18 cellular contexts compared by ENCODE assay signal in genomic region chr15:83378921-83379561, GRCh38.
A peak's percentile ranks its signal among the peaks of the same experiment; 100 is the strongest.
DNase-seq lines count a peak whose midpoint lies in the region; ATAC-seq, FAIRE-seq and TF ChIP-seq lines count a peak whose summit lies in the region.
"Had no signal": no experiment of that assay in that cellular context is flagged by ENCODE, and none has a peak within 500 bp of the region (broad histone marks: within the 10 kb centered on the region; RNA-seq: fewer than 3 reads in every experiment).

No MANE protein-coding gene starts in this region.

- DNase-seq in activated CD8-positive, alpha-beta T cell treated with anti-CD3 and anti-CD28 coated beads, Interleukin-2, amount 10 ng/mL, durations not matched to agents 7 days and 5 days = no peak
- no peak for DNase-seq in activated CD8-positive, alpha-beta T cell treated with anti-CD3 and anti-CD28 coated beads for 36 hours
- DNase-seq in mammary epithelial cell = peak; percentile 83
- DNase-seq in keratinocyte (ENCODE audit: low read depth, low spot score) = peak; percentile 92
- peak in 1 of 2 donors; percentile 77 for DNase-seq in upper lobe of left lung
- DNase-seq in omental fat pad (ENCODE audit: low spot score) = no peak
- DNase-seq in activated CD4-positive, alpha-beta T cell treated with anti-CD3 and anti-CD28 coated beads, Interleukin-2, amount 10 ng/mL, durations not matched to agents 24 days and 14 days = no peak
- DNase-seq: activated CD4-positive, alpha-beta memory T cell treated with anti-CD3 and anti-CD28 coated beads, Interleukin-2, amount 10 ng/mL, durations not matched to agents 7 days and 5 days; activated effector memory CD4-positive, alpha-beta T cell treated with anti-CD3 and anti-CD28 coated beads, Interleukin-2, amount 50 U/mL, for 16 hours; CD4-positive, alpha-beta memory T cell; heart left ventricle; NCI-H2107; NCI-H82; stimulated activated CD4-positive, alpha-beta T cell treated with anti-CD3 and anti-CD28 coated beads, Interleukin-4, amount 100 ng/mL, for 4 hours had no signal

- TF ChIP-seq POLR2A in upper lobe of left lung (IDR thresholded peaks at IDR 0.05) = no peak

- H3K9me3 ChIP-seq in mammary epithelial cell (replicated peaks; ENCODE audit: insufficient read depth, low read length) = no peaks in the 10 kb centered on the region
- no peaks in the 10 kb centered on the region for H3K9me3 ChIP-seq in keratinocyte (ENCODE audit: control insufficient read depth, low read depth, low read length)
- no peaks in the 10 kb centered on the region for H3K9me3 ChIP-seq in upper lobe of left lung
- H3K9me3 ChIP-seq: heart left ventricle had no signal

- peaks cover 4% of the 10 kb centered on the region for H3K9me1 ChIP-seq in keratinocyte (ENCODE audit: control insufficient read depth, extremely low read depth, insufficient read depth, low read length)

- no peak overlapping the region for H3K27ac Mint-ChIP-seq in activated CD8-positive, alpha-beta T cell treated with anti-CD3 and anti-CD28 coated beads, Interleukin-2, amount 10 ng/mL, durations not matched to agents 7 days and 5 days
- H3K27ac Mint-ChIP-seq in activated CD8-positive, alpha-beta T cell treated with anti-CD3 and anti-CD28 coated beads for 36 hours = no peak overlapping the region
- H3K27ac Mint-ChIP-seq in activated CD4-positive, alpha-beta T cell treated with anti-CD3 and anti-CD28 coated beads, Interleukin-2, amount 10 ng/mL, durations not matched to agents 24 days and 14 days = no peak overlapping the region
- H3K27ac Mint-ChIP-seq: activated CD4-positive, alpha-beta memory T cell treated with anti-CD3 and anti-CD28 coated beads, Interleukin-2, amount 10 ng/mL, durations not matched to agents 7 days and 5 days; CD4-positive, alpha-beta memory T cell; natural killer cell treated with Interleukin-12 subunit alpha and Interleukin-12 subunit beta and Interleukin-15 and Interleukin-18, amount 100 ng/mL, for 72 hours had no signal

- peak overlapping the region; percentile 97 for H3K27ac ChIP-seq in mammary epithelial cell (ENCODE audit: insufficient read depth, low read depth, low read length)
- peak overlapping the region; percentile 99 for H3K27ac ChIP-seq in keratinocyte (ENCODE audit: control insufficient read depth, insufficient read depth, low read length)
- H3K27ac ChIP-seq in upper lobe of left lung = no peak overlapping the region
- H3K27ac ChIP-seq: heart left ventricle had no signal

- H2AFZ ChIP-seq in mammary epithelial cell (ENCODE audit: low read depth, low read length) (peak overlapping the region; percentile 63), keratinocyte (ENCODE audit: control insufficient read depth, low read length) (peak overlapping the region; percentile 20)

- H3K4me3 ChIP-seq in mammary epithelial cell (replicated peaks in 1 of 3; ENCODE audit: insufficient read depth in 1 of 3, low read depth in 2 of 3, low read length in 3 of 3) (peak overlapping the region in 2 of 3 experiments; percentile 34 to 39), keratinocyte (ENCODE audit: control insufficient read depth in 2 of 3, extremely low read depth in 1 of 3, insufficient read depth in 2 of 3, low read depth in 1 of 3, low read length in 3 of 3) (peak overlapping the region; percentile 13 to 67 (median 62)), upper lobe of left lung (no peak overlapping the region)
- H3K4me3 ChIP-seq: heart left ventricle had no signal

- POLR2A ChIA-PET in activated CD8-positive, alpha-beta T cell treated with anti-CD3 and anti-CD28 coated beads, Interleukin-2, amount 10 ng/mL, durations not matched to agents 7 days and 5 days (lab: Charles Lee) = no interaction called here
- POLR2A ChIA-PET in activated CD8-positive, alpha-beta T cell treated with anti-CD3 and anti-CD28 coated beads for 36 hours (lab: Charles Lee) = no interaction called here

- no peaks in the 10 kb centered on the region for H3K36me3 Mint-ChIP-seq in activated CD8-positive, alpha-beta T cell treated with anti-CD3 and anti-CD28 coated beads, Interleukin-2, amount 10 ng/mL, durations not matched to agents 7 days and 5 days (ENCODE audit: low read depth)
- H3K36me3 Mint-ChIP-seq in activated CD8-positive, alpha-beta T cell treated with anti-CD3 and anti-CD28 coated beads for 36 hours (ENCODE audit: low read depth) = no peaks in the 10 kb centered on the region
- H3K36me3 Mint-ChIP-seq in activated CD4-positive, alpha-beta T cell treated with anti-CD3 and anti-CD28 coated beads, Interleukin-2, amount 10 ng/mL, durations not matched to agents 24 days and 14 days (ENCODE audit: low read depth) = no peaks in the 10 kb centered on the region
- H3K36me3 Mint-ChIP-seq: CD4-positive, alpha-beta memory T cell; natural killer cell treated with Interleukin-12 subunit alpha and Interleukin-12 subunit beta and Interleukin-15 and Interleukin-18, amount 100 ng/mL, for 72 hours had no signal

- TSS peak; percentile 56 for BruUV-seq in mammary epithelial cell (replicated peaks; lab: Mats Ljungman, UMichigan)

- TF ChIP-seq CTCF in activated CD8-positive, alpha-beta T cell treated with anti-CD3 and anti-CD28 coated beads for 36 hours (IDR thresholded peaks at IDR 0.05) = no peak
- peak in 1 of 2 donors; percentile 3 for TF ChIP-seq CTCF in mammary epithelial cell (conservative IDR thresholded peaks at IDR 0.05 in 1 of 2, IDR thresholded peaks at IDR 0.05 in 1 of 2; ENCODE audit: extremely low read depth in 1 of 2, insufficient read depth in 1 of 2, low read depth in 1 of 2, low read length in 2 of 2)
- no peak for TF ChIP-seq CTCF in keratinocyte (optimal IDR thresholded peaks at IDR 0.05 in 1 of 3, IDR thresholded peaks at IDR 0.05 in 1 of 3, conservative IDR thresholded peaks at IDR 0.05 in 1 of 3; ENCODE audit: extremely low read depth in 1 of 3, insufficient read depth in 2 of 3, low read length in 3 of 3)
- no peak for TF ChIP-seq CTCF in upper lobe of left lung (IDR thresholded peaks at IDR 0.05)
- no peak for TF ChIP-seq CTCF in omental fat pad (IDR thresholded peaks at IDR 0.05)

- H3K9me3 Mint-ChIP-seq in activated CD8-positive, alpha-beta T cell treated with anti-CD3 and anti-CD28 coated beads, Interleukin-2, amount 10 ng/mL, durations not matched to agents 7 days and 5 days (ENCODE audit: insufficient read depth) = no peaks in the 10 kb centered on the region
- no peaks in the 10 kb centered on the region for H3K9me3 Mint-ChIP-seq in activated CD8-positive, alpha-beta T cell treated with anti-CD3 and anti-CD28 coated beads for 36 hours
- no peaks in the 10 kb centered on the region for H3K9me3 Mint-ChIP-seq in activated CD4-positive, alpha-beta T cell treated with anti-CD3 and anti-CD28 coated beads, Interleukin-2, amount 10 ng/mL, durations not matched to agents 24 days and 14 days
- H3K9me3 Mint-ChIP-seq: activated CD4-positive, alpha-beta memory T cell treated with anti-CD3 and anti-CD28 coated beads, Interleukin-2, amount 10 ng/mL, durations not matched to agents 7 days and 5 days; natural killer cell treated with Interleukin-12 subunit alpha and Interleukin-12 subunit beta and Interleukin-15 and Interleukin-18, amount 100 ng/mL, for 72 hours had no signal

- H4K20me1 ChIP-seq in mammary epithelial cell (ENCODE audit: insufficient read depth, low read length) (no peaks in the 10 kb centered on the region), keratinocyte (ENCODE audit: control insufficient read depth, extremely low read depth, insufficient read depth, low read length) (no peaks in the 10 kb centered on the region)

- CTCF ChIA-PET in activated CD8-positive, alpha-beta T cell treated with anti-CD3 and anti-CD28 coated beads, Interleukin-2, amount 10 ng/mL, durations not matched to agents 7 days and 5 days (lab: Charles Lee) = interaction anchor here (4.3 kb wide), 1 partner anchor 131 kb away, joined by 41 read pairs; no protein-coding TSS in a partner anchor
- CTCF ChIA-PET in activated CD8-positive, alpha-beta T cell treated with anti-CD3 and anti-CD28 coated beads for 36 hours (lab: Charles Lee) = no interaction called here
- CTCF ChIA-PET in mammary epithelial cell (lab: Charles Lee; ENCODE audit: low non-redundant PET) = no interaction called here

- H3K4me1 ChIP-seq in mammary epithelial cell (ENCODE audit: insufficient read depth, low read length) (peaks cover 45% of the 10 kb centered on the region), keratinocyte (ENCODE audit: control insufficient read depth, extremely low read depth, insufficient read depth, low read length) (peaks cover 41% of the 10 kb centered on the region), upper lobe of left lung (peaks cover 0 to 11% (median 6%) of the 10 kb centered on the region in 4 donors)

- H3K9ac ChIP-seq in mammary epithelial cell (ENCODE audit: insufficient read depth, low read length) (peak overlapping the region; percentile 82), keratinocyte (ENCODE audit: control insufficient read depth, extremely low read depth, insufficient read depth, low read length) (peak overlapping the region; percentile 93)

- intact Hi-C loops in activated CD8-positive, alpha-beta T cell treated with anti-CD3 and anti-CD28 coated beads for 36 hours (cut with micrococcal nuclease) = no loop called here
- intact Hi-C loops in mammary epithelial cell (cut with micrococcal nuclease) = loop anchor here (1.0 kb wide), 2 partner anchors 14 to 57 kb away; no protein-coding TSS in a partner anchor
- intact Hi-C loops in activated CD4-positive, alpha-beta T cell treated with anti-CD3 and anti-CD28 coated beads, Interleukin-2, amount 10 ng/mL, durations not matched to agents 24 days and 14 days (cut with micrococcal nuclease) = no loop called here

- WGBS in mammary epithelial cell (ENCODE audit: low coverage, missing lambda C conversion rate) = 0% methylated on average over 4 of the region's 34 CpGs
- 0 to 5% methylated on average over 1 to 18 of the region's 34 CpGs for WGBS in upper lobe of left lung, 2 donors

- H3K4me1 Mint-ChIP-seq in activated CD8-positive, alpha-beta T cell treated with anti-CD3 and anti-CD28 coated beads, Interleukin-2, amount 10 ng/mL, durations not matched to agents 7 days and 5 days (ENCODE audit: low read depth) = peaks cover 5% of the 10 kb centered on the region
- H3K4me1 Mint-ChIP-seq in activated CD8-positive, alpha-beta T cell treated with anti-CD3 and anti-CD28 coated beads for 36 hours (ENCODE audit: low read depth) = no peaks in the 10 kb centered on the region
- H3K4me1 Mint-ChIP-seq in activated CD4-positive, alpha-beta T cell treated with anti-CD3 and anti-CD28 coated beads, Interleukin-2, amount 10 ng/mL, durations not matched to agents 24 days and 14 days = peaks cover 6% of the 10 kb centered on the region

- H3K4me2 ChIP-seq in mammary epithelial cell (ENCODE audit: insufficient read depth, low read depth, low read length) = peak overlapping the region; percentile 90
- peak overlapping the region; percentile 98 for H3K4me2 ChIP-seq in keratinocyte (ENCODE audit: control insufficient read depth, extremely low read depth, insufficient read depth, low read depth, low read length)

- peaks cover 40% of the 10 kb centered on the region for H3K27me3 Mint-ChIP-seq in activated CD8-positive, alpha-beta T cell treated with anti-CD3 and anti-CD28 coated beads, Interleukin-2, amount 10 ng/mL, durations not matched to agents 7 days and 5 days (ENCODE audit: low read depth)
- peaks cover 38% of the 10 kb centered on the region for H3K27me3 Mint-ChIP-seq in activated CD8-positive, alpha-beta T cell treated with anti-CD3 and anti-CD28 coated beads for 36 hours
- peaks cover 43% of the 10 kb centered on the region for H3K27me3 Mint-ChIP-seq in activated CD4-positive, alpha-beta T cell treated with anti-CD3 and anti-CD28 coated beads, Interleukin-2, amount 10 ng/mL, durations not matched to agents 24 days and 14 days

- dilution Hi-C loops in mammary epithelial cell (cut with HindIII; ENCODE audit: low sequenced_read_pairs) = loop anchor here (5.0 kb wide), 1 partner anchor 57 kb away; no protein-coding TSS in a partner anchor
- dilution Hi-C loops in keratinocyte (cut with MboI; ENCODE audit: extremely low pct_ligation_motif_present, low sequenced_read_pairs) = no loop called here

- no peak for FAIRE-seq in keratinocyte (lab: Jason Lieb, UNC)
- FAIRE-seq: GM12891 had no signal

- H3K4me3 Mint-ChIP-seq in activated CD8-positive, alpha-beta T cell treated with anti-CD3 and anti-CD28 coated beads, Interleukin-2, amount 10 ng/mL, durations not matched to agents 7 days and 5 days = no peak overlapping the region
- H3K4me3 Mint-ChIP-seq in activated CD8-positive, alpha-beta T cell treated with anti-CD3 and anti-CD28 coated beads for 36 hours = no peak overlapping the region
- no peak overlapping the region for H3K4me3 Mint-ChIP-seq in activated CD4-positive, alpha-beta T cell treated with anti-CD3 and anti-CD28 coated beads, Interleukin-2, amount 10 ng/mL, durations not matched to agents 24 days and 14 days
- H3K4me3 Mint-ChIP-seq: activated CD4-positive, alpha-beta memory T cell treated with anti-CD3 and anti-CD28 coated beads, Interleukin-2, amount 10 ng/mL, durations not matched to agents 7 days and 5 days; CD4-positive, alpha-beta memory T cell; natural killer cell treated with Interleukin-12 subunit alpha and Interleukin-12 subunit beta and Interleukin-15 and Interleukin-18, amount 100 ng/mL, for 72 hours had no signal

- no peak for TF ChIP-seq EP300 in upper lobe of left lung (IDR thresholded peaks at IDR 0.05)

- in situ Hi-C loops in mammary epithelial cell (cut with MboI; ENCODE audit: low sequenced_read_pairs in 2 of 2) = loop anchor here (10.0 kb wide), 1 partner anchor 94 kb away; the partner anchor contains the start of gene BNC1 (in 2 of the 2)

- ATAC-seq in activated CD8-positive, alpha-beta T cell treated with anti-CD3 and anti-CD28 coated beads, Interleukin-2, amount 10 ng/mL, durations not matched to agents 7 days and 5 days = peak; percentile 23
- ATAC-seq in activated CD8-positive, alpha-beta T cell treated with anti-CD3 and anti-CD28 coated beads for 36 hours = no peak
- ATAC-seq in upper lobe of left lung (ENCODE audit: low FRiP score in 2 of 2) (peak; percentile 43 to 53), omental fat pad (ENCODE audit: low FRiP score) (no peak), HG03521 (IDR thresholded peaks at IDR 0.05; ENCODE audit: unreplicated experiment) (no peak)
- ATAC-seq: sciatic nerve had no signal

- H3K27me3 ChIP-seq in mammary epithelial cell (ENCODE audit: insufficient read depth, low read length) = no peaks in the 10 kb centered on the region
- no peaks in the 10 kb centered on the region for H3K27me3 ChIP-seq in keratinocyte (ENCODE audit: control insufficient read depth, extremely low read depth, insufficient read depth, low read length)
- peaks cover 0 to 14% (median 6%) of the 10 kb centered on the region in 4 donors for H3K27me3 ChIP-seq in upper lobe of left lung

- H3K36me3 ChIP-seq in mammary epithelial cell (ENCODE audit: insufficient read depth, low read length) (no peaks in the 10 kb centered on the region), keratinocyte (ENCODE audit: control insufficient read depth in 2 of 2, extremely low read depth in 1 of 2, insufficient read depth in 2 of 2, low read length in 2 of 2) (no peaks in the 10 kb centered on the region), upper lobe of left lung (no peaks in the 10 kb centered on the region)
- H3K36me3 ChIP-seq: heart left ventricle had no signal

- H3K79me2 ChIP-seq in mammary epithelial cell (ENCODE audit: insufficient read depth, low read length) = no peaks in the 10 kb centered on the region
- no peaks in the 10 kb centered on the region for H3K79me2 ChIP-seq in keratinocyte (ENCODE audit: control insufficient read depth, insufficient read depth, low read length)

Comparison
In these comparisons a context has a peak if more than half of its experiments do, and no peak if none do; other contexts are left out.
1. ATAC-seq: peak in activated CD8-positive, alpha-beta T cell treated with anti-CD3 and anti-CD28 coated beads, Interleukin-2, amount 10 ng/mL, durations not matched to agents 7 days and 5 days (single experiment) and upper lobe of left lung (2 of 2); none in activated CD8-positive, alpha-beta T cell treated with anti-CD3 and anti-CD28 coated beads for 36 hours (single experiment), omental fat pad (single experiment) and HG03521 (single experiment).
2. DNase-seq: peak in mammary epithelial cell (single experiment) and keratinocyte (single experiment); none in activated CD8-positive, alpha-beta T cell treated with anti-CD3 and anti-CD28 coated beads, Interleukin-2, amount 10 ng/mL, durations not matched to agents 7 days and 5 days (single experiment), activated CD8-positive, alpha-beta T cell treated with anti-CD3 and anti-CD28 coated beads for 36 hours (single experiment), omental fat pad (single experiment) and activated CD4-positive, alpha-beta T cell treated with anti-CD3 and anti-CD28 coated beads, Interleukin-2, amount 10 ng/mL, durations not matched to agents 24 days and 14 days (single experiment).
3. H3K27ac ChIP-seq: peak in mammary epithelial cell (single experiment) and keratinocyte (single experiment); none in upper lobe of left lung (0 of 4).
4. H3K4me3 ChIP-seq: peak in mammary epithelial cell (2 of 3) and keratinocyte (3 of 3); none in upper lobe of left lung (0 of 4).